ENCODE assay signal across 8 cellular contexts in genomic region chr10:91389636-91390512, GRCh38. TPM values are rescaled to one million over a fixed set of nuclear protein-coding genes. Genes with fewer than 3 reads are reported as not detected.
A peak's percentile ranks its signal among the peaks of the same experiment; 100 is the strongest.
DNase-seq lines count a peak whose midpoint lies in the region; ATAC-seq and TF ChIP-seq lines count a peak whose summit lies in the region.

No MANE protein-coding gene starts in this region.

- TF ChIP-seq CTCF in WTC11 (IDR thresholded peaks at IDR 0.05) (peak; percentile 51; the same call in 1 of the 2 replicates), sigmoid colon (IDR thresholded peaks at IDR 0.05) (peak; percentile 24 to 66 (median 58))

- TF ChIP-seq EP300 in sigmoid colon (IDR thresholded peaks at IDR 0.05), result no peak

- no peaks in the 10 kb centered on the region for H3K27me3 Mint-ChIP-seq in WTC11 (ENCODE audit: low read depth)

- peak; percentile 90 for ATAC-seq in GM18520 (IDR thresholded peaks at IDR 0.05; ENCODE audit: unreplicated experiment)
- ATAC-seq in HG02973 (IDR thresholded peaks at IDR 0.05; ENCODE audit: unreplicated experiment), result peak; percentile 92
- ATAC-seq in WTC11, result peak; percentile 86
- ATAC-seq in Right ventricle myocardium superior (ENCODE audit: poor library complexity), result peak; percentile 87

- no peaks in the 10 kb centered on the region for H3K36me3 Mint-ChIP-seq in WTC11

- H3K4me1 Mint-ChIP-seq in WTC11, result 0 out of 2 replicates have a peak, but pooled peaks cover 4% of the 10 kb centered on the region

- DNase-seq in CD1c-positive myeloid dendritic cell (ENCODE audit: extremely low spot score) (peak; percentile 79), NCI-H2029 treated with DMSO at 0.1 percent for 48 hours (lab: John Stamatoyannopoulos, UW) (peak; percentile 61), WTC11 (ENCODE audit: low spot score) (no peak), Right ventricle myocardium superior (no peak), sigmoid colon (no peak), ureter (ENCODE audit: low spot score) (no peak)

- H3K4me1 ChIP-seq in sigmoid colon, result peaks cover 0 to 10% (median 4%) of the 10 kb centered on the region in 4 donors

- H3K9me3 Mint-ChIP-seq in WTC11, result no peaks in the 10 kb centered on the region

- POLR2A ChIA-PET in WTC11 (lab: Charles Lee), result no interaction called here

- H3K36me3 ChIP-seq in sigmoid colon, result no peaks in the 10 kb centered on the region

- H3K27me3 ChIP-seq in sigmoid colon, result no peaks in the 10 kb centered on the region

- H3K4me3 ChIP-seq in sigmoid colon, result peak overlapping the region in 3 of 4 donors; percentile 12 to 23 (median 19)

- no peak overlapping the region for H3K4me3 Mint-ChIP-seq in WTC11

- intact Hi-C loops in Right ventricle myocardium superior (cut with DNase I), result loop anchor here (10.0 kb wide), 2 partner anchors 95 to 235 kb away; no protein-coding TSS in a partner anchor
- intact Hi-C loops in sigmoid colon (cut with DNase I), result loop anchor here (2.0 to 5.0 kb wide), 2 partner anchors 21 to 247 kb away; partner anchors contain the start of gene HECTD2

- CTCF ChIA-PET in WTC11 (lab: Charles Lee), result interaction anchor here (0.7 to 1.8 kb wide), 3 partner anchors 91 to 396 kb away, joined by 3 to 6 read pairs (median 3); no protein-coding TSS in a partner anchor

- 10 to 18% methylated on average over 8 of the region's 8 CpGs for WGBS in sigmoid colon, 2 donors

- H3K9me3 ChIP-seq in sigmoid colon, result no peaks in the 10 kb centered on the region

- peak overlapping the region; percentile 8 to 63 (median 41) for H3K27ac ChIP-seq in sigmoid colon

- no peak for TF ChIP-seq POLR2A in sigmoid colon (IDR thresholded peaks at IDR 0.05)

- no peak overlapping the region for H3K27ac Mint-ChIP-seq in WTC11

TF ChIP-seq in WTC11, 78 proteins besides CTCF, POLR2A, EP300 and RAD21:
- TF ChIP-seq ZNF219 (CRISPR knock-in tag; IDR thresholded peaks at IDR 0.05; ENCODE audit: borderline replicate concordance), result no peak
- no peak for TF ChIP-seq ELF4 (CRISPR knock-in tag; IDR thresholded peaks at IDR 0.05; ENCODE audit: low read depth)
- TF ChIP-seq ARID4B (CRISPR knock-in tag; IDR thresholded peaks at IDR 0.05; ENCODE audit: borderline replicate concordance), result no peak
- TF ChIP-seq NFE2L1 (CRISPR knock-in tag; IDR thresholded peaks at IDR 0.05), result no peak
- TF ChIP-seq RELA (CRISPR knock-in tag; IDR thresholded peaks at IDR 0.05; ENCODE audit: borderline replicate concordance), result no peak
- no peak for TF ChIP-seq ZNF396 (CRISPR knock-in tag; IDR thresholded peaks at IDR 0.05; ENCODE audit: borderline replicate concordance)
- TF ChIP-seq OVOL2 (CRISPR knock-in tag; IDR thresholded peaks at IDR 0.05; ENCODE audit: borderline replicate concordance), result no peak
- TF ChIP-seq ZSCAN18 (CRISPR knock-in tag; IDR thresholded peaks at IDR 0.05), result no peak
- no peak for TF ChIP-seq E2F4 (CRISPR knock-in tag; IDR thresholded peaks at IDR 0.05; ENCODE audit: borderline replicate concordance, low read depth)
- TF ChIP-seq ESRRA (CRISPR knock-in tag; IDR thresholded peaks at IDR 0.05; ENCODE audit: borderline replicate concordance), result no peak
- no peak for TF ChIP-seq ATF3 (CRISPR knock-in tag; conservative IDR thresholded peaks at IDR 0.05)

RNA-seq across cellular contexts. Expression of gene HECTD2, which starts 20.3 kb away (rescaled TPM):
- total RNA-seq in WTC11 (2021), result 6.5 to 9.4 TPM (median 8.5 TPM) in 3 replicates
- total RNA-seq in Right ventricle myocardium superior, result 2.4 TPM
- total RNA-seq in sigmoid colon, result 10 to 100 TPM; 25.5 to 29.3 (median 27.9) TPM
- 1 to 10 TPM; 2.4 to 2.5 (median 2.4) TPM for polyA plus RNA-seq in sigmoid colon
- 23.4 TPM for total RNA-seq in ureter

Comparison
In these comparisons a context has a peak if more than half of its experiments do, and no peak if none do; other contexts are left out.
1. DNase-seq: peak in CD1c-positive myeloid dendritic cell (single experiment) and NCI-H2029 treated with DMSO at 0.1 percent for 48 hours (single experiment); none in WTC11 (single experiment), Right ventricle myocardium superior (single experiment), sigmoid colon (single experiment) and ureter (single experiment).
2. Peak in every context shown above with its lines, with median percentiles within 50 percentile points of each other: ATAC-seq.